ENCODE assay signal across 24 cellular contexts in genomic region chr9:14455243-14455642, GRCh38.
"Had no signal": no experiment of that assay in that cellular context is flagged by ENCODE, and none has a peak within 500 bp of the region (broad histone marks: within the 10 kb centered on the region; RNA-seq: fewer than 3 reads in every experiment).

No MANE protein-coding gene starts in this region.

- DNase-seq: activated CD4-positive, alpha-beta T cell treated with anti-CD3 and anti-CD28 coated beads, Interleukin-2, amount 10 ng/mL, durations not matched to agents 7 days and 5 days; activated CD4-positive, CD25-positive, alpha-beta regulatory T cell treated with anti-CD3 and anti-CD28 coated beads, Interleukin-2, amount 50 U/mL, for 72 hours; activated CD8-positive, alpha-beta T cell treated with anti-CD3 and anti-CD28 coated beads, Interleukin-2, amount 10 ng/mL, durations not matched to agents 7 days and 5 days; activated gamma-delta T cell; anterior cingulate cortex; body of pancreas; dermis blood vessel endothelial cell; effector CD8-positive, alpha-beta T cell; glutamatergic neuron; hippocampal formation; left ventricle myocardium superior; midbrain; natural killer cell; ovary; spleen; stimulated activated CD4-positive, alpha-beta T cell treated with anti-CD3 and anti-CD28 coated beads, Interleukin-4, amount 100 ng/mL, for 1 hour; stimulated activated naive CD4-positive, alpha-beta T cell had no signal

- FAIRE-seq: endothelial cell of umbilical vein, frontal cortex had no signal

- H3K4me3 ChIP-seq: body of pancreas, esophagus muscularis mucosa, ovary, prostate gland, right atrium auricular region, spleen, thoracic aorta had no signal

- ATAC-seq: activated CD8-positive, alpha-beta T cell treated with anti-CD3 and anti-CD28 coated beads, Interleukin-2, amount 10 ng/mL, durations not matched to agents 7 days and 5 days; body of pancreas; left ventricle myocardium superior; natural killer cell had no signal

- H3K9me3 ChIP-seq: body of pancreas, esophagus muscularis mucosa, ovary, prostate gland, right atrium auricular region, spleen, thoracic aorta had no signal

- H3K27ac ChIP-seq: body of pancreas, esophagus muscularis mucosa, ovary, prostate gland, right atrium auricular region, spleen, thoracic aorta, VCaP had no signal

- H3K4me1 ChIP-seq: body of pancreas, esophagus muscularis mucosa, prostate gland, right atrium auricular region, spleen had no signal
